Comparison of ENCODE assay signal across 15 cellular contexts in genomic region chr11:91220476-91221202, GRCh38.
DNase-seq lines count a peak whose midpoint lies in the region; ATAC-seq, FAIRE-seq and TF ChIP-seq lines count a peak whose summit lies in the region.
"Had no signal": no experiment of that assay in that cellular context is flagged by ENCODE, and none has a peak within 500 bp of the region (broad histone marks: within the 10 kb centered on the region; RNA-seq: fewer than 3 reads in every experiment).

No MANE protein-coding gene starts in this region.

- H3K4me2 ChIP-seq in A549 (no peak overlapping the region), mammary epithelial cell (ENCODE audit: insufficient read depth, low read depth, low read length) (no peak overlapping the region)

- H3K27me3 ChIP-seq in mammary epithelial cell (ENCODE audit: insufficient read depth, low read length), result no peaks in the 10 kb centered on the region

- dilution Hi-C loops in mammary epithelial cell (cut with HindIII; ENCODE audit: low sequenced_read_pairs), result no loop called here

- peak in 1 of 2 experiments; percentile 27 for DNase-seq in A549 (ENCODE audit: low read depth in 1 of 2, low spot score in 1 of 2)
- DNase-seq in MV-4-11 (lab: John Stamatoyannopoulos, UW), result peak; percentile 24
- peak; percentile 87 for DNase-seq in mammary epithelial cell
- peak; percentile 16 for DNase-seq in kidney glomerular epithelial cell (lab: John Stamatoyannopoulos, UW)
- DNase-seq in Ammon's horn (ENCODE audit: low spot score), result no peak
- no peak for DNase-seq in inferior parietal cortex (ENCODE audit: extremely low spot score)
- DNase-seq in activated T-helper 2 cell treated with anti-CD3 and anti-CD28 coated beads, Interferon-gamma antibody, Interleukin-2, Interleukin-4, amounts not matched to agents 10 μg/mL and 5 μg/mL and 100 μg/mL, durations not matched to agents 14 hours and 24 hours and 36 hours (ENCODE audit: low spot score), result no peak
- no peak for DNase-seq in GM20000 (ENCODE audit: low spot score)
- DNase-seq: activated CD8-positive, alpha-beta memory T cell treated with anti-CD3 and anti-CD28 coated beads, Interleukin-2, amount 50 U/mL, for 4 hours; midbrain; psoas muscle; SHP77; stimulated activated CD4-positive, alpha-beta T cell treated with anti-CD3 and anti-CD28 coated beads, Interleukin-2, amount 100 ng/mL, for 48 hours had no signal

- WGBS in A549 (ENCODE audit: missing lambda C conversion rate), result 4% methylated on average over 1 of the region's 1 CpG
- WGBS in mammary epithelial cell (ENCODE audit: low coverage, missing lambda C conversion rate), result 0% methylated on average over 1 of the region's 1 CpG

- H3K27ac ChIP-seq in A549, result no peak overlapping the region
- peak overlapping the region; percentile 32 for H3K27ac ChIP-seq in mammary epithelial cell (ENCODE audit: insufficient read depth, low read depth, low read length)
- H3K27ac ChIP-seq: psoas muscle, VCaP had no signal

- peak; percentile 32 to 80; a peak in 3 of 6 replicates for ATAC-seq in A549
- ATAC-seq: stimulated activated effector memory CD8-positive, alpha-beta T cell treated with anti-CD3 and anti-CD28 coated beads, Interleukin-12 subunit alpha, Interleukin-12 subunit beta, amount 100 ng/mL, for 72 hours had no signal

- TF ChIP-seq RAD21 in A549 (conservative IDR thresholded peaks at IDR 0.05 in 1 of 2, IDR thresholded peaks at IDR 0.05 in 1 of 2), result no peak

- no peaks in the 10 kb centered on the region for H3K36me3 Mint-ChIP-seq in activated T-helper 2 cell treated with anti-CD3 and anti-CD28 coated beads, Interferon-gamma antibody, Interleukin-2, Interleukin-4, amounts not matched to agents 10 μg/mL and 5 μg/mL and 100 μg/mL, durations not matched to agents 14 hours and 24 hours and 36 hours (ENCODE audit: low read depth)
- H3K36me3 Mint-ChIP-seq: stimulated activated effector memory CD8-positive, alpha-beta T cell treated with anti-CD3 and anti-CD28 coated beads, Interleukin-12 subunit alpha, Interleukin-12 subunit beta, amount 100 ng/mL, for 72 hours had no signal

- H3K9me3 ChIP-seq in A549 (no peaks in the 10 kb centered on the region), mammary epithelial cell (replicated peaks; ENCODE audit: insufficient read depth, low read length) (no peaks in the 10 kb centered on the region)
- H3K9me3 ChIP-seq: psoas muscle had no signal

- TF ChIP-seq CTCF in A549 (IDR thresholded peaks at IDR 0.05) (no peak), mammary epithelial cell (conservative IDR thresholded peaks at IDR 0.05 in 1 of 2, IDR thresholded peaks at IDR 0.05 in 1 of 2; ENCODE audit: extremely low read depth in 1 of 2, insufficient read depth in 1 of 2, low read depth in 1 of 2, low read length in 2 of 2) (no peak), GM20000 (IDR thresholded peaks at IDR 0.05; ENCODE audit: extremely low read depth, missing control alignments) (no peak)

- no peak overlapping the region for H3K9ac ChIP-seq in mammary epithelial cell (ENCODE audit: insufficient read depth, low read length)

- H3K4me3 ChIP-seq in A549 (no peak overlapping the region), mammary epithelial cell (replicated peaks in 1 of 3; ENCODE audit: insufficient read depth in 1 of 3, low read depth in 2 of 3, low read length in 3 of 3) (no peak overlapping the region)
- H3K4me3 ChIP-seq: psoas muscle had no signal

- TF ChIP-seq EP300 in A549 (IDR thresholded peaks at IDR 0.05), result no peak

- H3K4me3 Mint-ChIP-seq in activated T-helper 2 cell treated with anti-CD3 and anti-CD28 coated beads, Interferon-gamma antibody, Interleukin-2, Interleukin-4, amounts not matched to agents 10 μg/mL and 5 μg/mL and 100 μg/mL, durations not matched to agents 14 hours and 24 hours and 36 hours (ENCODE audit: low read depth), result no peak overlapping the region
- H3K4me3 Mint-ChIP-seq: stimulated activated effector memory CD8-positive, alpha-beta T cell treated with anti-CD3 and anti-CD28 coated beads, Interleukin-12 subunit alpha, Interleukin-12 subunit beta, amount 100 ng/mL, for 72 hours had no signal

- H3K4me1 Mint-ChIP-seq in activated T-helper 2 cell treated with anti-CD3 and anti-CD28 coated beads, Interferon-gamma antibody, Interleukin-2, Interleukin-4, amounts not matched to agents 10 μg/mL and 5 μg/mL and 100 μg/mL, durations not matched to agents 14 hours and 24 hours and 36 hours (ENCODE audit: low read depth), result no peaks in the 10 kb centered on the region
- H3K4me1 Mint-ChIP-seq: stimulated activated effector memory CD8-positive, alpha-beta T cell treated with anti-CD3 and anti-CD28 coated beads, Interleukin-12 subunit alpha, Interleukin-12 subunit beta, amount 100 ng/mL, for 72 hours had no signal

- no peaks in the 10 kb centered on the region for H3K27me3 Mint-ChIP-seq in activated T-helper 2 cell treated with anti-CD3 and anti-CD28 coated beads, Interferon-gamma antibody, Interleukin-2, Interleukin-4, amounts not matched to agents 10 μg/mL and 5 μg/mL and 100 μg/mL, durations not matched to agents 14 hours and 24 hours and 36 hours (ENCODE audit: low read depth)

- no TSS peak for BruUV-seq in mammary epithelial cell (replicated peaks; lab: Mats Ljungman, UMichigan)

- POLR2A ChIA-PET in A549 (lab: Yijun Ruan, JAX), result no interaction called here

- H3K36me3 ChIP-seq in mammary epithelial cell (ENCODE audit: insufficient read depth, low read length), result no peaks in the 10 kb centered on the region

- no peak for FAIRE-seq in A549 (lab: Jason Lieb, UNC)

- in situ Hi-C loops in mammary epithelial cell (cut with MboI; ENCODE audit: low sequenced_read_pairs in 2 of 2), result no loop called here

- CTCF ChIA-PET in A549 (lab: Yijun Ruan, JAX) (interaction anchor here (2.7 kb wide), 1 partner anchor 27 kb away, joined by 10 read pairs; no protein-coding TSS in a partner anchor), mammary epithelial cell (lab: Charles Lee; ENCODE audit: low non-redundant PET) (interaction anchor here (0.6 kb wide), 1 partner anchor 230 kb away, joined by 3 read pairs; no protein-coding TSS in a partner anchor)

- H3K4me1 ChIP-seq in A549 (no peaks in the 10 kb centered on the region), mammary epithelial cell (ENCODE audit: insufficient read depth, low read length) (peaks cover 10% of the 10 kb centered on the region)

- no peaks in the 10 kb centered on the region for H4K20me1 ChIP-seq in mammary epithelial cell (ENCODE audit: insufficient read depth, low read length)

- H3K27ac Mint-ChIP-seq in activated T-helper 2 cell treated with anti-CD3 and anti-CD28 coated beads, Interferon-gamma antibody, Interleukin-2, Interleukin-4, amounts not matched to agents 10 μg/mL and 5 μg/mL and 100 μg/mL, durations not matched to agents 14 hours and 24 hours and 36 hours, result no peak overlapping the region
- H3K27ac Mint-ChIP-seq: stimulated activated effector memory CD8-positive, alpha-beta T cell treated with anti-CD3 and anti-CD28 coated beads, Interleukin-12 subunit alpha, Interleukin-12 subunit beta, amount 100 ng/mL, for 72 hours had no signal

- TF ChIP-seq POLR2A in A549 (IDR thresholded peaks at IDR 0.05; ENCODE audit: low read length), result no peak

- H2AFZ ChIP-seq in mammary epithelial cell (ENCODE audit: low read depth, low read length), result peak overlapping the region; percentile 31

- intact Hi-C loops in mammary epithelial cell (cut with micrococcal nuclease), result no loop called here
- intact Hi-C loops in activated T-helper 2 cell treated with anti-CD3 and anti-CD28 coated beads, Interferon-gamma antibody, Interleukin-2, Interleukin-4, amounts not matched to agents 10 μg/mL and 5 μg/mL and 100 μg/mL, durations not matched to agents 14 hours and 24 hours and 36 hours (cut with micrococcal nuclease), result no loop called here

- H3K9me3 Mint-ChIP-seq in activated T-helper 2 cell treated with anti-CD3 and anti-CD28 coated beads, Interferon-gamma antibody, Interleukin-2, Interleukin-4, amounts not matched to agents 10 μg/mL and 5 μg/mL and 100 μg/mL, durations not matched to agents 14 hours and 24 hours and 36 hours, result peaks cover 5% of the 10 kb centered on the region

- H3K79me2 ChIP-seq in mammary epithelial cell (ENCODE audit: insufficient read depth, low read length), result no peaks in the 10 kb centered on the region

TF ChIP-seq in A549, 52 proteins besides CTCF, POLR2A, EP300 and RAD21 (continues in another document):
- TF ChIP-seq RCOR1 (IDR thresholded peaks at IDR 0.05; ENCODE audit: low read depth, low read length), result no peak
- TF ChIP-seq FOXS1 (CRISPR knock-in tag; IDR thresholded peaks at IDR 0.05), result no peak
- no peak for TF ChIP-seq KDM5A (IDR thresholded peaks at IDR 0.05)
- no peak for TF ChIP-seq BHLHE40 (IDR thresholded peaks at IDR 0.05; ENCODE audit: low read depth, low read length)
- TF ChIP-seq CBX2 (IDR thresholded peaks at IDR 0.05; ENCODE audit: borderline replicate concordance, low read depth), result no peak
- no peak for TF ChIP-seq NR3C1 (IDR thresholded peaks at IDR 0.05)
- TF ChIP-seq ZNF302 (CRISPR knock-in tag; IDR thresholded peaks at IDR 0.05), result no peak
- no peak for TF ChIP-seq JUNB (IDR thresholded peaks at IDR 0.05)
- no peak for TF ChIP-seq REST (IDR thresholded peaks at IDR 0.05)
- TF ChIP-seq PHF8 (IDR thresholded peaks at IDR 0.05; ENCODE audit: borderline replicate concordance, low read depth), result no peak
- TF ChIP-seq HDAC2 (IDR thresholded peaks at IDR 0.05), result no peak
- no peak for TF ChIP-seq RARB (CRISPR knock-in tag; IDR thresholded peaks at IDR 0.05)

Comparison
In these comparisons a context has a peak if more than half of its experiments do, and no peak if none do; other contexts are left out.
1. DNase-seq: peak in MV-4-11 (single experiment), mammary epithelial cell (single experiment) and kidney glomerular epithelial cell (single experiment); none in Ammon's horn (single experiment), inferior parietal cortex (single experiment), activated T-helper 2 cell treated with anti-CD3 and anti-CD28 coated beads, Interferon-gamma antibody, Interleukin-2, Interleukin-4, amounts not matched to agents 10 μg/mL and 5 μg/mL and 100 μg/mL, durations not matched to agents 14 hours and 24 hours and 36 hours (single experiment) and GM20000 (single experiment).